Comparison of ENCODE assay signal across 1 cellular context in the genomic region with DNA sequence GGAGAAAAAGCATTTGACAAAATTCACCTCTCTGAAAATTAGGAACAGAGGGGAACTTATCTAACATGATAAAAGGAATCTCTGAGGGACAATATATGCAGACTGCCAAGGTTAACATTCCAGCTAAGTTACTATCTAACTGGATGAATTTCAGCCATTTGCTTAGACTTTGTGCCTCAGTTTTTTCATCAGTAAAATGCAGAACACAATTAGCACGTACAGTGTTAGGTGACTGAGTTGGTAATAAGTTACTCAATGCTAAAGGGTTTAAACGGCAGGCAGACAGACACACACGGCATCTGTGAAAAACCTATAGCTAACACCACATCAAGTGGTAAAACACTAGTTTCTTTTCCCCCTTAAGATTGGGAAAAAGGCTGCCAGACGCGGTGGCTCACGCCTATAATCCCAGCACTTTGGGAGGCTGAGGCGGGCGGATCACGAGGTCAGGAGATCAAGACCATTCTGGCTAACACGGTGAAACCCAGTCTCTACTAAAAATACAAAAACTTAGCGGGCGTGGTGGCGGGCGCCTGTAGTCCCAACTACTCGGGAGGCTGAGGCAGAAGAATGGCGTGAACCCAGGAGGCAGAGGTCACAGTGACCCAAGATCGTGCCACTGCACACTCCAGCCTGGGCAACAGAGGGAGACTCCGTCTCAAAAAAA.
TF ChIP-seq lines count a peak whose summit lies in the region.

No MANE protein-coding gene starts in this region.

TF ChIP-seq in HepG2, 621 proteins besides CTCF, POLR2A, EP300 and RAD21 (continued from another document and continues in another):
- TF ChIP-seq NCOA1 (CRISPR knock-in tag; IDR thresholded peaks at IDR 0.05) = no peak
- no peak for TF ChIP-seq ZNF335 (CRISPR knock-in tag; IDR thresholded peaks at IDR 0.05)
- TF ChIP-seq NCOR1 (IDR thresholded peaks at IDR 0.05; ENCODE audit: borderline replicate concordance, low read length) = peak; percentile 63
- TF ChIP-seq KDM5A (IDR thresholded peaks at IDR 0.05; ENCODE audit: borderline replicate concordance, low read length) = peak; percentile 36; the same call in 1 of the 2 replicates
- TF ChIP-seq NFKBIZ (CRISPR knock-in tag; IDR thresholded peaks at IDR 0.05) = no peak
- TF ChIP-seq, protein P1, sequence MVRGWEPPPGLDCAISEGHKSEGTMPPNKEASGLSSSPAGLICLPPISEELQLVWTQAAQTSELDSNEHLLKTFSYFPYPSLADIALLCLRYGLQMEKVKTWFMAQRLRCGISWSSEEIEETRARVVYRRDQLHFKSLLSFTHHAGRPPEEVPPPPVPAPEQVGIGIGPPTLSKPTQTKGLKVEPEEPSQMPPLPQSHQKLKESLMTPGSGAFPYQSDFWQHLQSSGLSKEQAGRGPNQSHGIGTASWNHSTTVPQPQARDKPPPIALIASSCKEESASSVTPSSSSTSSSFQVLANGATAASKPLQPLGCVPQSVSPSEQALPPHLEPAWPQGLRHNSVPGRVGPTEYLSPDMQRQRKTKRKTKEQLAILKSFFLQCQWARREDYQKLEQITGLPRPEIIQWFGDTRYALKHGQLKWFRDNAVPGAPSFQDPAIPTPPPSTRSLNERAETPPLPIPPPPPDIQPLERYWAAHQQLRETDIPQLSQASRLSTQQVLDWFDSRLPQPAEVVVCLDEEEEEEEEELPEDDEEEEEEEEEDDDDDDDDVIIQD (CRISPR knock-in tag; IDR thresholded peaks at IDR 0.05; ENCODE audit: low read depth) = peak; percentile 46; the same call in 1 of the 2 replicates
- TF ChIP-seq ZNF614 (CRISPR knock-in tag; IDR thresholded peaks at IDR 0.05; ENCODE audit: borderline replicate concordance) = peak; percentile 76; the same call in 1 of the 2 replicates
- TF ChIP-seq ZSCAN25 (CRISPR knock-in tag; IDR thresholded peaks at IDR 0.05) = no peak
- TF ChIP-seq, protein P2, sequence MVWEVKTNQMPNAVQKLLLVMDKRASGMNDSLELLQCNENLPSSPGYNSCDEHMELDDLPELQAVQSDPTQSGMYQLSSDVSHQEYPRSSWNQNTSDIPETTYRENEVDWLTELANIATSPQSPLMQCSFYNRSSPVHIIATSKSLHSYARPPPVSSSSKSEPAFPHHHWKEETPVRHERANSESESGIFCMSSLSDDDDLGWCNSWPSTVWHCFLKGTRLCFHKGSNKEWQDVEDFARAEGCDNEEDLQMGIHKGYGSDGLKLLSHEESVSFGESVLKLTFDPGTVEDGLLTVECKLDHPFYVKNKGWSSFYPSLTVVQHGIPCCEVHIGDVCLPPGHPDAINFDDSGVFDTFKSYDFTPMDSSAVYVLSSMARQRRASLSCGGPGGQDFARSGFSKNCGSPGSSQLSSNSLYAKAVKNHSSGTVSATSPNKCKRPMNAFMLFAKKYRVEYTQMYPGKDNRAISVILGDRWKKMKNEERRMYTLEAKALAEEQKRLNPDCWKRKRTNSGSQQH (CRISPR knock-in tag; IDR thresholded peaks at IDR 0.05; ENCODE audit: low read depth) = no peak
- TF ChIP-seq, protein P3, sequence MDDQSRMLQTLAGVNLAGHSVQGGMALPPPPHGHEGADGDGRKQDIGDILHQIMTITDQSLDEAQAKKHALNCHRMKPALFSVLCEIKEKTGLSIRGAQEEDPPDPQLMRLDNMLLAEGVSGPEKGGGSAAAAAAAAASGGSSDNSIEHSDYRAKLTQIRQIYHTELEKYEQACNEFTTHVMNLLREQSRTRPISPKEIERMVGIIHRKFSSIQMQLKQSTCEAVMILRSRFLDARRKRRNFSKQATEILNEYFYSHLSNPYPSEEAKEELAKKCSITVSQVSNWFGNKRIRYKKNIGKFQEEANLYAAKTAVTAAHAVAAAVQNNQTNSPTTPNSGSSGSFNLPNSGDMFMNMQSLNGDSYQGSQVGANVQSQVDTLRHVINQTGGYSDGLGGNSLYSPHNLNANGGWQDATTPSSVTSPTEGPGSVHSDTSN (CRISPR knock-in tag; IDR thresholded peaks at IDR 0.05; ENCODE audit: borderline replicate concordance) = no peak
- peak; percentile 11; the same call in 1 of the 2 replicates for TF ChIP-seq ELF3 (CRISPR knock-in tag; IDR thresholded peaks at IDR 0.05)
- TF ChIP-seq, protein P4, sequence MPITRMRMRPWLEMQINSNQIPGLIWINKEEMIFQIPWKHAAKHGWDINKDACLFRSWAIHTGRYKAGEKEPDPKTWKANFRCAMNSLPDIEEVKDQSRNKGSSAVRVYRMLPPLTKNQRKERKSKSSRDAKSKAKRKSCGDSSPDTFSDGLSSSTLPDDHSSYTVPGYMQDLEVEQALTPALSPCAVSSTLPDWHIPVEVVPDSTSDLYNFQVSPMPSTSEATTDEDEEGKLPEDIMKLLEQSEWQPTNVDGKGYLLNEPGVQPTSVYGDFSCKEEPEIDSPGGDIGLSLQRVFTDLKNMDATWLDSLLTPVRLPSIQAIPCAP (CRISPR knock-in tag; IDR thresholded peaks at IDR 0.05; ENCODE audit: low read depth) = no peak
- no peak for TF ChIP-seq PRPF4 (IDR thresholded peaks at IDR 0.05; ENCODE audit: low read depth, low read length, poor library complexity, severe bottlenecking)
- TF ChIP-seq NR2F1 (CRISPR knock-in tag; IDR thresholded peaks at IDR 0.05) = peak in 1 of 2 experiments; percentile 54; a peak in 1 of 4 replicates
- peak; percentile 94 for TF ChIP-seq TBX3 (IDR thresholded peaks at IDR 0.05; ENCODE audit: borderline replicate concordance)
- TF ChIP-seq, protein P5, sequence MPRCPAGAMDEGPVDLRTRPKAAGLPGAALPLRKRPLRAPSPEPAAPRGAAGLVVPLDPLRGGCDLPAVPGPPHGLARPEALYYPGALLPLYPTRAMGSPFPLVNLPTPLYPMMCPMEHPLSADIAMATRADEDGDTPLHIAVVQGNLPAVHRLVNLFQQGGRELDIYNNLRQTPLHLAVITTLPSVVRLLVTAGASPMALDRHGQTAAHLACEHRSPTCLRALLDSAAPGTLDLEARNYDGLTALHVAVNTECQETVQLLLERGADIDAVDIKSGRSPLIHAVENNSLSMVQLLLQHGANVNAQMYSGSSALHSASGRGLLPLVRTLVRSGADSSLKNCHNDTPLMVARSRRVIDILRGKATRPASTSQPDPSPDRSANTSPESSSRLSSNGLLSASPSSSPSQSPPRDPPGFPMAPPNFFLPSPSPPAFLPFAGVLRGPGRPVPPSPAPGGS (CRISPR knock-in tag; IDR thresholded peaks at IDR 0.05) = no peak
- no peak; the same call in 1 of the 2 replicates for TF ChIP-seq KDM6A (CRISPR knock-in tag; IDR thresholded peaks at IDR 0.05; ENCODE audit: low read depth)
- peak; percentile 96 for TF ChIP-seq ZNF460 (CRISPR knock-in tag; IDR thresholded peaks at IDR 0.05; ENCODE audit: borderline replicate concordance)
- no peak for TF ChIP-seq ZZZ3 (CRISPR knock-in tag; IDR thresholded peaks at IDR 0.05; ENCODE audit: borderline replicate concordance)
- TF ChIP-seq SALL2 (CRISPR knock-in tag; IDR thresholded peaks at IDR 0.05) = no peak
- TF ChIP-seq, protein P6, sequence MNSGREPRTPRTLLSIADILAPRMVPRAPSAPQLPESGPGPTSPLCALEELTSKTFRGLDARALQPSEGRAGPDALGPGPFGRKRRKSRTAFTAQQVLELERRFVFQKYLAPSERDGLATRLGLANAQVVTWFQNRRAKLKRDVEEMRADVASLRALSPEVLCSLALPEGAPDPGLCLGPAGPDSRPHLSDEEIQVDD (CRISPR knock-in tag; IDR thresholded peaks at IDR 0.05; ENCODE audit: borderline replicate concordance) = no peak
- TF ChIP-seq RFX1 (IDR thresholded peaks at IDR 0.05) = no peak
- TF ChIP-seq ZFP62 (CRISPR knock-in tag; IDR thresholded peaks at IDR 0.05) = no peak
- no peak for TF ChIP-seq ATAD3A (CRISPR knock-in tag; IDR thresholded peaks at IDR 0.05)
- 0 out of 2 replicates have a peak, but pooled peaks have one; percentile 39 for TF ChIP-seq SNAI1 (CRISPR knock-in tag; IDR thresholded peaks at IDR 0.05; ENCODE audit: borderline replicate concordance)
- TF ChIP-seq, protein P7, sequence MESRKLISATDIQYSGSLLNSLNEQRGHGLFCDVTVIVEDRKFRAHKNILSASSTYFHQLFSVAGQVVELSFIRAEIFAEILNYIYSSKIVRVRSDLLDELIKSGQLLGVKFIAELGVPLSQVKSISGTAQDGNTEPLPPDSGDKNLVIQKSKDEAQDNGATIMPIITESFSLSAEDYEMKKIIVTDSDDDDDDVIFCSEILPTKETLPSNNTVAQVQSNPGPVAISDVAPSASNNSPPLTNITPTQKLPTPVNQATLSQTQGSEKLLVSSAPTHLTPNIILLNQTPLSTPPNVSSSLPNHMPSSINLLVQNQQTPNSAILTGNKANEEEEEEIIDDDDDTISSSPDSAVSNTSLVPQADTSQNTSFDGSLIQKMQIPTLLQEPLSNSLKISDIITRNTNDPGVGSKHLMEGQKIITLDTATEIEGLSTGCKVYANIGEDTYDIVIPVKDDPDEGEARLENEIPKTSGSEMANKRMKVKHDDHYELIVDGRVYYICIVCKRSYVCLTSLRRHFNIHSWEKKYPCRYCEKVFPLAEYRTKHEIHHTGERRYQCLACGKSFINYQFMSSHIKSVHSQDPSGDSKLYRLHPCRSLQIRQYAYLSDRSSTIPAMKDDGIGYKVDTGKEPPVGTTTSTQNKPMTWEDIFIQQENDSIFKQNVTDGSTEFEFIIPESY (CRISPR knock-in tag; IDR thresholded peaks at IDR 0.05) = peak; percentile 59
- no peak for TF ChIP-seq ZNF496 (CRISPR knock-in tag; IDR thresholded peaks at IDR 0.05; ENCODE audit: insufficient replicate concordance)
- TF ChIP-seq, protein P8, sequence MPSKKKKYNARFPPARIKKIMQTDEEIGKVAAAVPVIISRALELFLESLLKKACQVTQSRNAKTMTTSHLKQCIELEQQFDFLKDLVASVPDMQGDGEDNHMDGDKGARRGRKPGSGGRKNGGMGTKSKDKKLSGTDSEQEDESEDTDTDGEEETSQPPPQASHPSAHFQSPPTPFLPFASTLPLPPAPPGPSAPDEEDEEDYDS (CRISPR knock-in tag; IDR thresholded peaks at IDR 0.05) = peak; percentile 36; the same call in 1 of the 2 replicates
- no peak for TF ChIP-seq KDM1A (CRISPR knock-in tag; IDR thresholded peaks at IDR 0.05)
- TF ChIP-seq, protein P9, sequence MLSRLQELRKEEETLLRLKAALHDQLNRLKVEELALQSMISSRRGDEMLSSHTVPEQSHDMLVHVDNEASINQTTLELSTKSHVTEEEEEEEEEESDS (CRISPR knock-in tag; IDR thresholded peaks at IDR 0.05; ENCODE audit: borderline replicate concordance) = 0 out of 2 replicates have a peak, but pooled peaks have one; percentile 37
- TF ChIP-seq SRF (IDR thresholded peaks at IDR 0.05; ENCODE audit: low read depth, low read length) = no peak
- peak; percentile 72 for TF ChIP-seq ASH2L (IDR thresholded peaks at IDR 0.05; ENCODE audit: insufficient read length, low read depth, low read length)
- peak; percentile 13; the same call in 1 of the 2 replicates for TF ChIP-seq ZFX (CRISPR knock-in tag; IDR thresholded peaks at IDR 0.05; ENCODE audit: low read depth)
- peak; percentile 82 for TF ChIP-seq ZMYM3 (CRISPR knock-in tag; IDR thresholded peaks at IDR 0.05)
- TF ChIP-seq ZNF383 (CRISPR knock-in tag; IDR thresholded peaks at IDR 0.05; ENCODE audit: borderline replicate concordance) = peak; percentile 19; the same call in 1 of the 2 replicates
- peak; percentile 54; the same call in 1 of the 2 replicates for TF ChIP-seq NR2C2 (CRISPR knock-in tag; IDR thresholded peaks at IDR 0.05; ENCODE audit: borderline replicate concordance)
- TF ChIP-seq, protein P10, sequence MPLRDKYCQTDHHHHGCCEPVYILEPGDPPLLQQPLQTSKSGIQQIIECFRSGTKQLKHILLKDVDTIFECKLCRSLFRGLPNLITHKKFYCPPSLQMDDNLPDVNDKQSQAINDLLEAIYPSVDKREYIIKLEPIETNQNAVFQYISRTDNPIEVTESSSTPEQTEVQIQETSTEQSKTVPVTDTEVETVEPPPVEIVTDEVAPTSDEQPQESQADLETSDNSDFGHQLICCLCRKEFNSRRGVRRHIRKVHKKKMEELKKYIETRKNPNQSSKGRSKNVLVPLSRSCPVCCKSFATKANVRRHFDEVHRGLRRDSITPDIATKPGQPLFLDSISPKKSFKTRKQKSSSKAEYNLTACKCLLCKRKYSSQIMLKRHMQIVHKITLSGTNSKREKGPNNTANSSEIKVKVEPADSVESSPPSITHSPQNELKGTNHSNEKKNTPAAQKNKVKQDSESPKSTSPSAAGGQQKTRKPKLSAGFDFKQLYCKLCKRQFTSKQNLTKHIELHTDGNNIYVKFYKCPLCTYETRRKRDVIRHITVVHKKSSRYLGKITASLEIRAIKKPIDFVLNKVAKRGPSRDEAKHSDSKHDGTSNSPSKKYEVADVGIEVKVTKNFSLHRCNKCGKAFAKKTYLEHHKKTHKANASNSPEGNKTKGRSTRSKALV (CRISPR knock-in tag; IDR thresholded peaks at IDR 0.05) = no peak
- no peak for TF ChIP-seq ZNF224 (CRISPR knock-in tag; IDR thresholded peaks at IDR 0.05)
- TF ChIP-seq, protein P11, sequence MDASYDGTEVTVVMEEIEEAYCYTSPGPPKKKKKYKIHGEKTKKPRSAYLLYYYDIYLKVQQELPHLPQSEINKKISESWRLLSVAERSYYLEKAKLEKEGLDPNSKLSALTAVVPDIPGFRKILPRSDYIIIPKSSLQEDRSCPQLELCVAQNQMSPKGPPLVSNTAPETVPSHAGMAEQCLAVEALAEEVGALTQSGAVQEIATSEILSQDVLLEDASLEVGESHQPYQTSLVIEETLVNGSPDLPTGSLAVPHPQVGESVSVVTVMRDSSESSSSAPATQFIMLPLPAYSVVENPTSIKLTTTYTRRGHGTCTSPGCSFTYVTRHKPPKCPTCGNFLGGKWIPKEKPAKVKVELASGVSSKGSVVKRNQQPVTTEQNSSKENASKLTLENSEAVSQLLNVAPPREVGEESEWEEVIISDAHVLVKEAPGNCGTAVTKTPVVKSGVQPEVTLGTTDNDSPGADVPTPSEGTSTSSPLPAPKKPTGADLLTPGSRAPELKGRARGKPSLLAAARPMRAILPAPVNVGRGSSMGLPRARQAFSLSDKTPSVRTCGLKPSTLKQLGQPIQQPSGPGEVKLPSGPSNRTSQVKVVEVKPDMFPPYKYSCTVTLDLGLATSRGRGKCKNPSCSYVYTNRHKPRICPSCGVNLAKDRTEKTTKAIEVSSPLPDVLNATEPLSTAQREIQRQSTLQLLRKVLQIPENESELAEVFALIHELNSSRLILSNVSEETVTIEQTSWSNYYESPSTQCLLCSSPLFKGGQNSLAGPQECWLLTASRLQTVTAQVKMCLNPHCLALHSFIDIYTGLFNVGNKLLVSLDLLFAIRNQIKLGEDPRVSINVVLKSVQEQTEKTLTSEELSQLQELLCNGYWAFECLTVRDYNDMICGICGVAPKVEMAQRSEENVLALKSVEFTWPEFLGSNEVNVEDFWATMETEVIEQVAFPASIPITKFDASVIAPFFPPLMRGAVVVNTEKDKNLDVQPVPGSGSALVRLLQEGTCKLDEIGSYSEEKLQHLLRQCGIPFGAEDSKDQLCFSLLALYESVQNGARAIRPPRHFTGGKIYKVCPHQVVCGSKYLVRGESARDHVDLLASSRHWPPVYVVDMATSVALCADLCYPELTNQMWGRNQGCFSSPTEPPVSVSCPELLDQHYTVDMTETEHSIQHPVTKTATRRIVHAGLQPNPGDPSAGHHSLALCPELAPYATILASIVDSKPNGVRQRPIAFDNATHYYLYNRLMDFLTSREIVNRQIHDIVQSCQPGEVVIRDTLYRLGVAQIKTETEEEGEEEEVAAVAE (CRISPR knock-in tag; IDR thresholded peaks at IDR 0.05; ENCODE audit: borderline replicate concordance) = 0 out of 2 replicates have a peak, but pooled peaks have one; percentile 26
- peak; percentile 26 for TF ChIP-seq SKI (IDR thresholded peaks at IDR 0.05; ENCODE audit: partially characterized antibody)
- peak; percentile 46; the same call in 1 of the 2 replicates for TF ChIP-seq HOXA3 (CRISPR knock-in tag; IDR thresholded peaks at IDR 0.05)
- peak; percentile 33; the same call in 1 of the 2 replicates for TF ChIP-seq MTA1 (CRISPR knock-in tag; IDR thresholded peaks at IDR 0.05; ENCODE audit: borderline replicate concordance)
- TF ChIP-seq ZNF749 (CRISPR knock-in tag; IDR thresholded peaks at IDR 0.05; ENCODE audit: borderline replicate concordance) = no peak
- TF ChIP-seq MAFG (CRISPR knock-in tag; IDR thresholded peaks at IDR 0.05) = no peak
- TF ChIP-seq ERF (CRISPR knock-in tag; IDR thresholded peaks at IDR 0.05) = 0 out of 2 replicates have a peak, but pooled peaks have one; percentile 47
